1 cellular context compared by ENCODE assay signal in genomic region chr12:117042171-117042809, GRCh38.
TF ChIP-seq lines count a peak whose summit lies in the region.

No MANE protein-coding gene starts in this region.

TF ChIP-seq in IMR-90, 13 proteins besides CTCF, POLR2A, EP300 and RAD21:
- 0 out of 2 replicates have a peak, but pooled peaks have one; percentile 12 for TF ChIP-seq BHLHE40 (IDR thresholded peaks at IDR 0.05; ENCODE audit: low read depth, low read length)
- TF ChIP-seq CEBPB (IDR thresholded peaks at IDR 0.05; ENCODE audit: low read depth, low read length): no peak
